In the genomic region with DNA sequence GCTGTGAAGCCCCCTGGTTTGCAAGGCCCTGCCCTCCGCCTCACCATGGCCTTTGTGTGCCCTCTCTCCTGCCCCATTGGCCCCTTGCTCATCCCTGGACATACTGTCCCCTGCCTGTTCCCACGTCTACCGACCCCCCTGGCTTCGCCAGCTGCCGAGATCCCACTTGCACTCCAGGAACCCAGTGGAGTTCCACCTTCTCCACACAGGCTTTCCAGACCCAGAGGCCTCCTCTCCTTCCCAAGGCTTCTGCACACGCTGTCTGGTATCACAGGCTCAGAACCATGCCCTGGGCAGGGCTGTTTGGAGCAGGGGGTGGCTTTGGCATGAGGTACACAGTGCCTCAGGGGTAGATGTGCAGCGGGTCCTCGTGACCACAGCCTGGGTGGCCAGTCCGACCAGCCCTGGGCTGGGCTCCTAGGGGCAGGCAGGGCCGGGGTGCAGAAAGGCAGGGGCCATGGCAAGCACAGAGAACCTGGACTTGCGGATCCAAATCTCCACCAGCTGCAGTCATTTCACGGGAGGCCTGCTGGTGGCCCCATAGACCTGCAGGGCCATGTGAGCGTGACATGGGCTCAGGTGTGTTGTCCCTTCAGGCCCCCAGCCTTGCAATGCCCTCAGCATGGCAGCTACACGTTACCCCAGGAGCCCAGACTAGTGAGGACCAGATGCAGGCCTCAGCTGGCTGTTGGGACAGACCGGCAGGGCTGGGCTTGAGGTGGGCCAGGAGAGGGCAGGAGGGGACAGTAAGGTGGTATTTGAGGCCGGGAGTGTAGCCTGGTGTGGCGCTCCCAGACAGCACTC, we compare ENCODE assay signal across 8 cellular contexts. TPM values are rescaled to one million over a fixed set of nuclear protein-coding genes. Genes with fewer than 3 reads are reported as not detected.
DNase-seq lines count a peak whose midpoint lies in the region; TF ChIP-seq lines count a peak whose summit lies in the region.

No MANE protein-coding gene starts in this region.

- peaks cover 32% of the 10 kb centered on the region for H4K20me1 ChIP-seq in Loucy (ENCODE audit: insufficient read depth, low read length, poor library complexity, severe bottlenecking)

- no peaks in the 10 kb centered on the region for H3K9me3 Mint-ChIP-seq in brain
- no peaks in the 10 kb centered on the region for H3K9me3 Mint-ChIP-seq in neural crest cell

- H3K4me2 ChIP-seq in Loucy (ENCODE audit: low read depth, low read length, poor library complexity, severe bottlenecking): peak overlapping the region; percentile 97

- peak overlapping the region in 4 of 5 experiments; percentile 73 to 96 (median 86) for H3K27ac Mint-ChIP-seq in brain
- peak overlapping the region; percentile 12 for H3K27ac Mint-ChIP-seq in neural crest cell (ENCODE audit: unreplicated experiment)

- H3K4me1 Mint-ChIP-seq in brain (peaks cover 30% of the 10 kb centered on the region), neural crest cell (peaks cover 21% of the 10 kb centered on the region)

- H3K27me3 ChIP-seq in BE2C (no peaks in the 10 kb centered on the region), Loucy (ENCODE audit: insufficient read depth, low read length, poor library complexity, severe bottlenecking) (no peaks in the 10 kb centered on the region)

- peak overlapping the region; percentile 99 for H3K9ac ChIP-seq in Loucy (ENCODE audit: low read depth, low read length, poor library complexity, severe bottlenecking)

- H3F3A ChIP-seq in Loucy (ENCODE audit: low read depth): peaks cover 15% of the 10 kb centered on the region

- TF ChIP-seq CTCF in BE2C (IDR thresholded peaks at IDR 0.05; ENCODE audit: low read depth, low read length) (no peak), Loucy (conservative IDR thresholded peaks at IDR 0.05; ENCODE audit: low read length) (peak; percentile 30), brain (conservative IDR thresholded peaks at IDR 0.05) (no peak), neural crest cell (conservative IDR thresholded peaks at IDR 0.05) (no peak)

- H3K4me3 ChIP-seq in BE2C (ENCODE audit: low read depth, low read length) (no peak overlapping the region), Loucy (ENCODE audit: low read length, poor library complexity, severe bottlenecking) (peak overlapping the region; percentile 64)

- H3K36me3 ChIP-seq in BE2C (peaks cover 38% of the 10 kb centered on the region), Loucy (ENCODE audit: insufficient read depth, low read length) (peaks cover 36% of the 10 kb centered on the region)

- H3K4me1 ChIP-seq in BE2C: peaks cover 36% of the 10 kb centered on the region
- peaks cover 80% of the 10 kb centered on the region for H3K4me1 ChIP-seq in Loucy (ENCODE audit: insufficient read depth, low read length, poor library complexity, severe bottlenecking)

- peaks cover 96% of the 10 kb centered on the region for H3K79me2 ChIP-seq in Loucy (ENCODE audit: insufficient read depth, low read length)

- no peak overlapping the region for H3K27ac ChIP-seq in caudate nucleus (ENCODE audit: low read depth, low read length)

- DNase-seq in BE2C (peak; percentile 8), neural crest cell (ENCODE audit: low read depth, low spot score) (no peak), EL (no peak), NCI-H2029 treated with DMSO at 0.1 percent for 48 hours (lab: John Stamatoyannopoulos, UW) (no peak), caudate nucleus (lab: John Stamatoyannopoulos, UW) (no peak)
- DNase-seq in NK-92 treated with Interleukin-12 subunit alpha and Interleukin-12 subunit beta, amount 100 ng/mL, for 24 hours (lab: John Stamatoyannopoulos, UW): no peak

- H3K9me2 ChIP-seq in Loucy (replicated peaks; ENCODE audit: low read depth, low read length): no peaks in the 10 kb centered on the region

- H3K9me3 ChIP-seq in BE2C: no peaks in the 10 kb centered on the region
- H3K9me3 ChIP-seq in Loucy (ENCODE audit: insufficient read depth, low read depth, low read length): no peaks in the 10 kb centered on the region

- H3K27me3 Mint-ChIP-seq in brain: no peaks in the 10 kb centered on the region
- no peaks in the 10 kb centered on the region for H3K27me3 Mint-ChIP-seq in neural crest cell (ENCODE audit: low read depth)

- H3K4me3 Mint-ChIP-seq in brain (no peak overlapping the region), neural crest cell (no peak overlapping the region)

- H3K36me3 Mint-ChIP-seq in brain: peaks cover 9% of the 10 kb centered on the region
- H3K36me3 Mint-ChIP-seq in neural crest cell (ENCODE audit: low read depth): no peaks in the 10 kb centered on the region

- no peak overlapping the region for H2AFZ ChIP-seq in Loucy (ENCODE audit: low read length)

RNA-seq across cellular contexts. Expression of a gene that starts 9.5 kb away (rescaled TPM):
- polyA plus RNA-seq in BE2C (2012; ENCODE audit: insufficient read depth, insufficient read length, low read depth): 272 TPM
- polyA plus RNA-seq in brain (ENCODE audit: insufficient read depth, low read depth, low replicate concordance): 92.8 TPM
- total RNA-seq in neural crest cell: 51.3 and 55.1 TPM in 2 replicates

RNA-seq across cellular contexts. Expression of a gene that starts 13.3 kb away (rescaled TPM):
- polyA plus RNA-seq in BE2C (2012; ENCODE audit: insufficient read depth, insufficient read length, low read depth): 133 TPM
- 35.3 TPM for polyA plus RNA-seq in brain (ENCODE audit: insufficient read depth, low read depth, low replicate concordance)
- 58.9 and 71.8 TPM in 2 replicates for total RNA-seq in neural crest cell

RNA-seq across cellular contexts. Expression of a gene that starts 27.5 kb away (rescaled TPM):
- polyA plus RNA-seq in BE2C (2012; ENCODE audit: insufficient read depth, insufficient read length, low read depth): 3.9 TPM
- 10.2 TPM for polyA plus RNA-seq in brain (ENCODE audit: insufficient read depth, low read depth, low replicate concordance)
- 3.0 and 3.3 TPM in 2 replicates for total RNA-seq in neural crest cell
